Comparison of ENCODE assay signal across 2 cellular contexts in genomic region chr19:45817725-45818301, GRCh38.
TF ChIP-seq lines count a peak whose summit lies in the region.

No MANE protein-coding gene starts in this region.

TF ChIP-seq in HEK293, 187 proteins besides CTCF, POLR2A, EP300 and RAD21:
- TF ChIP-seq GLIS1 (tag by site-specific recombination; IDR thresholded peaks at IDR 0.05) (peak; percentile 29; the same call in 1 of the 2 replicates), ZNF596 (tag by site-specific recombination; IDR thresholded peaks at IDR 0.05) (no peak), ZFHX2 (tag by site-specific recombination; conservative IDR thresholded peaks at IDR 0.05) (peak; percentile 66), ZNF624 (tag by site-specific recombination; IDR thresholded peaks at IDR 0.05) (no peak), ZIC2 (tag by site-specific recombination; IDR thresholded peaks at IDR 0.05) (peak; percentile 61; the same call in 1 of the 2 replicates), GLIS2 (tag by site-specific recombination; IDR thresholded peaks at IDR 0.05) (0 out of 2 replicates have a peak, but pooled peaks have one; percentile 17), ZBTB26 (tag by site-specific recombination; optimal IDR thresholded peaks at IDR 0.05) (peak; percentile 5), ZNF792 (tag by site-specific recombination; IDR thresholded peaks at IDR 0.05) (no peak), ZNF324 (tag by site-specific recombination; IDR thresholded peaks at IDR 0.05) (no peak), SP7 (tag by site-specific recombination; IDR thresholded peaks at IDR 0.05) (no peak), EGR2 (tag by site-specific recombination; IDR thresholded peaks at IDR 0.05; ENCODE audit: low read depth) (peak; percentile 39; the same call in 1 of the 2 replicates), ZNF704 (tag by site-specific recombination; IDR thresholded peaks at IDR 0.05) (no peak)
- TF ChIP-seq, protein P1, sequence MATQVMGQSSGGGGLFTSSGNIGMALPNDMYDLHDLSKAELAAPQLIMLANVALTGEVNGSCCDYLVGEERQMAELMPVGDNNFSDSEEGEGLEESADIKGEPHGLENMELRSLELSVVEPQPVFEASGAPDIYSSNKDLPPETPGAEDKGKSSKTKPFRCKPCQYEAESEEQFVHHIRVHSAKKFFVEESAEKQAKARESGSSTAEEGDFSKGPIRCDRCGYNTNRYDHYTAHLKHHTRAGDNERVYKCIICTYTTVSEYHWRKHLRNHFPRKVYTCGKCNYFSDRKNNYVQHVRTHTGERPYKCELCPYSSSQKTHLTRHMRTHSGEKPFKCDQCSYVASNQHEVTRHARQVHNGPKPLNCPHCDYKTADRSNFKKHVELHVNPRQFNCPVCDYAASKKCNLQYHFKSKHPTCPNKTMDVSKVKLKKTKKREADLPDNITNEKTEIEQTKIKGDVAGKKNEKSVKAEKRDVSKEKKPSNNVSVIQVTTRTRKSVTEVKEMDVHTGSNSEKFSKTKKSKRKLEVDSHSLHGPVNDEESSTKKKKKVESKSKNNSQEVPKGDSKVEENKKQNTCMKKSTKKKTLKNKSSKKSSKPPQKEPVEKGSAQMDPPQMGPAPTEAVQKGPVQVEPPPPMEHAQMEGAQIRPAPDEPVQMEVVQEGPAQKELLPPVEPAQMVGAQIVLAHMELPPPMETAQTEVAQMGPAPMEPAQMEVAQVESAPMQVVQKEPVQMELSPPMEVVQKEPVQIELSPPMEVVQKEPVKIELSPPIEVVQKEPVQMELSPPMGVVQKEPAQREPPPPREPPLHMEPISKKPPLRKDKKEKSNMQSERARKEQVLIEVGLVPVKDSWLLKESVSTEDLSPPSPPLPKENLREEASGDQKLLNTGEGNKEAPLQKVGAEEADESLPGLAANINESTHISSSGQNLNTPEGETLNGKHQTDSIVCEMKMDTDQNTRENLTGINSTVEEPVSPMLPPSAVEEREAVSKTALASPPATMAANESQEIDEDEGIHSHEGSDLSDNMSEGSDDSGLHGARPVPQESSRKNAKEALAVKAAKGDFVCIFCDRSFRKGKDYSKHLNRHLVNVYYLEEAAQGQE (tag by site-specific recombination; IDR thresholded peaks at IDR 0.05) = 0 out of 2 replicates have a peak, but pooled peaks have one; percentile 52

TF ChIP-seq in HepG2, 621 proteins besides CTCF, POLR2A, EP300 and RAD21:
- TF ChIP-seq ZNF598 (CRISPR knock-in tag; IDR thresholded peaks at IDR 0.05; ENCODE audit: borderline replicate concordance) (no peak), ZNF263 (CRISPR knock-in tag; IDR thresholded peaks at IDR 0.05) (0 out of 2 replicates have a peak, but pooled peaks have one; percentile 30), HIVEP1 (CRISPR knock-in tag; IDR thresholded peaks at IDR 0.05) (peak; percentile 3; the same call in 1 of the 2 replicates), AGO2 (optimal IDR thresholded peaks at IDR 0.05; ENCODE audit: low read depth, low read length) (peak; percentile 52), CREBL2 (CRISPR knock-in tag; IDR thresholded peaks at IDR 0.05; ENCODE audit: borderline replicate concordance) (no peak)
